Comparison of ENCODE assay signal across 8 cellular contexts in the genomic region with DNA sequence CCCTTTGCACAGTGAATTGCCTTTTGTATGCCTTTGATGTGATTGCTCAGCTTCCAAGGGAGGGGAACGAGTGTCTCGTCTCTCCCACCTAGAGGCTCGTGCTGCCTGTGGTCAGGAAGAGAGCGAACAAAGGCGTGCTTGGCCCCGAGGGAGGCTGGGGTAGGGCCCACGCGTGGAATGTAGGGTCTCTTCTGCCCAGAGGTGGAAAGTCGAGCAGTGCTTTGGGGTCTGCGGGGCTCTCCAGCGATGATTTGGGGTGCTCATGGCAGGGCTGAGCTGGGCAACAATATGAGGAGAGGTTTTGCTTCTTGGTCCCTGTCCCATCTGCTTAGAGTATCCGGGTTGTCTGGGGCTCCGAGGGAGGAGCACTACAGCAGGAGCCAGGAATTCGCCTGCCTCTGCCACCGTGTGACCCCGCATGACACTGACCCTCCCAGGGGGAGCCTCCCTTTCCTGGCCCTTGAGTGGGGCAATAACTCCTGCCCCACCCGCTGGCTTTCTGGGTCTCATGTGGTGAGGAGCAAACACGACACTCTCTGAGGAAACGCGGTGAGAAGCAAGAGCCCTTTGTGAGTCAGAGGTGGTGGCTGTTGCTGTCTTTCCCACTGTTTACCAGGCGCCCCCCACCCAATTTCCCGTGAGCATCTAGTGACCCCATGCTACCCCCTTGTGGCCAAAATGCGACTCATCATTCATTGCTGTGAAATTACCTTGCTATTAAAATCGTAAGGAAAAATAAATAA. TPM values are rescaled to one million over a fixed set of nuclear protein-coding genes. Genes with fewer than 3 reads are reported as not detected.
DNase-seq lines count a peak whose midpoint lies in the region; ATAC-seq and TF ChIP-seq lines count a peak whose summit lies in the region.

No MANE protein-coding gene starts in this region.

- H2AFZ ChIP-seq in OCI-LY1 (ENCODE audit: low read length) = peak overlapping the region; percentile 55
- H2AFZ ChIP-seq in neuronal stem cell (ENCODE audit: low read length) = peak overlapping the region; percentile 90

- H3K36me3 ChIP-seq in OCI-LY1 (ENCODE audit: insufficient read depth, low read length) (no peaks in the 10 kb centered on the region), neuronal stem cell (replicated peaks in 1 of 2; ENCODE audit: control insufficient read depth in 2 of 2, insufficient read depth in 2 of 2, low read length in 2 of 2) (no peaks in the 10 kb centered on the region)

- H2BK5ac ChIP-seq in neuronal stem cell (ENCODE audit: low read length) = peak overlapping the region; percentile 68

- no peaks in the 10 kb centered on the region for H3F3A ChIP-seq in OCI-LY1 (ENCODE audit: insufficient read depth, low read length)

- H2BK120ac ChIP-seq in neuronal stem cell (ENCODE audit: low read depth, low read length) = peak overlapping the region; percentile 84

- H3K18ac ChIP-seq in neuronal stem cell (ENCODE audit: low read length) = peak overlapping the region; percentile 95

- no peaks in the 10 kb centered on the region for H3K79me2 ChIP-seq in OCI-LY1 (ENCODE audit: insufficient read depth, low read length)

- no peak overlapping the region for H3K23ac ChIP-seq in neuronal stem cell (ENCODE audit: low read depth, low read length, poor library complexity)

- H3K4me3 ChIP-seq in OCI-LY1 (ENCODE audit: low read depth, low read length, poor library complexity, severe bottlenecking) (no peak overlapping the region), fibroblast of the aortic adventitia (ENCODE audit: low read depth, low read length) (no peak overlapping the region), neuronal stem cell (ENCODE audit: low read length in 2 of 2) (peak overlapping the region in 1 of 2 donors; percentile 17)

- peak overlapping the region; percentile 52 for H4K8ac ChIP-seq in neuronal stem cell (ENCODE audit: low read depth, low read length)

- peak overlapping the region; percentile 60 for H3K27ac ChIP-seq in OCI-LY1 (ENCODE audit: low read depth, low read length, poor library complexity, severe bottlenecking)
- no peak overlapping the region for H3K27ac ChIP-seq in neuronal stem cell (replicated peaks; ENCODE audit: low read length)
- peak overlapping the region; percentile 98 for H3K27ac ChIP-seq in temporal lobe (ENCODE audit: low read depth, low read length)

- H3K9me3 ChIP-seq in OCI-LY1 (ENCODE audit: low read length) (no peaks in the 10 kb centered on the region), neuronal stem cell (replicated peaks in 1 of 2; ENCODE audit: control insufficient read depth in 2 of 2, insufficient read depth in 1 of 2, low read depth in 1 of 2, low read length in 2 of 2) (no peaks in the 10 kb centered on the region)

- H2AK5ac ChIP-seq in neuronal stem cell (ENCODE audit: low read depth, low read length) = peak overlapping the region; percentile 90

- H3K4ac ChIP-seq in neuronal stem cell (ENCODE audit: low read length) = peak overlapping the region; percentile 8

- no peaks in the 10 kb centered on the region for H4K20me1 ChIP-seq in OCI-LY1 (ENCODE audit: insufficient read depth, low read length)

- H2BK12ac ChIP-seq in neuronal stem cell (ENCODE audit: low read length) = peak overlapping the region; percentile 86

- intact Hi-C loops in Right ventricle myocardium superior (cut with DNase I) = loop anchor here (10.0 kb wide), 1 partner anchor 296 kb away; no protein-coding TSS in a partner anchor
- intact Hi-C loops in cardiac septum (cut with DNase I) = loop anchor here (5.0 to 10.0 kb wide), 2 partner anchors 303 to 596 kb away; a partner anchor contains a TSS

- TF ChIP-seq CTCF in OCI-LY1 (IDR thresholded peaks at IDR 0.05; ENCODE audit: low read length) (peak; percentile 95), fibroblast of the aortic adventitia (IDR thresholded peaks at IDR 0.05; ENCODE audit: insufficient read depth, low read length) (peak; percentile 65)

- peak overlapping the region; percentile 25; the same call in 1 of the 2 replicates for H3K9ac ChIP-seq in OCI-LY1 (ENCODE audit: low read length)
- H3K9ac ChIP-seq in neuronal stem cell (ENCODE audit: low read depth, low read length, poor library complexity) = peak overlapping the region; percentile 74

- H3K27me3 ChIP-seq in OCI-LY1 (ENCODE audit: insufficient read depth, low read length) (no peaks in the 10 kb centered on the region), neuronal stem cell (ENCODE audit: control insufficient read depth in 3 of 3, insufficient read depth in 3 of 3, low read depth in 1 of 3, low read length in 3 of 3) (no peaks in the 10 kb centered on the region)

- ATAC-seq in Right ventricle myocardium superior (ENCODE audit: poor library complexity) = peak; percentile 7

- H3K79me1 ChIP-seq in neuronal stem cell (ENCODE audit: low read depth, low read length) = no peaks in the 10 kb centered on the region

- DNase-seq in Right ventricle myocardium superior (peak; percentile 56), cardiac septum (ENCODE audit: low spot score) (no peak), fibroblast of the aortic adventitia (ENCODE audit: low read depth) (peak; percentile 46), neuronal stem cell (ENCODE audit: low spot score) (peak; percentile 71), 8988T (no peak)
- DNase-seq in activated T-helper 1 cell treated with anti-CD3 and anti-CD28 coated beads, Interleukin-2, amount 50 U/mL, for 16 hours (ENCODE audit: low read depth in 1 of 2, low spot score in 1 of 2) = peak; percentile 61 to 65

- H3K4me1 ChIP-seq in OCI-LY1 (ENCODE audit: insufficient read depth, low read length, severe bottlenecking) (peaks cover 43% of the 10 kb centered on the region), neuronal stem cell (ENCODE audit: control insufficient read depth in 2 of 2, insufficient read depth in 1 of 2, low read depth in 1 of 2, low read length in 2 of 2) (peaks cover 13% of the 10 kb centered on the region in 2 donors)

- H3K9me2 ChIP-seq in OCI-LY1 (ENCODE audit: low read depth, low read length) = no peaks in the 10 kb centered on the region

- whole genome bisulfite sequencing in neuronal stem cell (ENCODE audit: extremely low coverage in 2 of 2, insufficient read length in 2 of 2, insufficient replicate concordance in 1 of 2), 2 donors = no CpG with 5 or more reads among the region's 24 CpGs

- peak overlapping the region; percentile 90 for H4K91ac ChIP-seq in neuronal stem cell (ENCODE audit: low read depth, low read length, poor library complexity)

- H3K4me2 ChIP-seq in OCI-LY1 (ENCODE audit: low read length) (peak overlapping the region; percentile 15; the same call in 1 of the 2 replicates), neuronal stem cell (ENCODE audit: insufficient read depth, low read length, poor library complexity, severe bottlenecking) (peak overlapping the region; percentile 54)

- peak overlapping the region; percentile 95 for H2BK15ac ChIP-seq in neuronal stem cell (ENCODE audit: low read length)

- H3K14ac ChIP-seq in neuronal stem cell (ENCODE audit: low read length) = no peak overlapping the region

RNA-seq across cellular contexts. Expression of a gene that starts 29.6 kb away (rescaled TPM):
- 20.2 TPM for total RNA-seq in Right ventricle myocardium superior
- total RNA-seq in cardiac septum = 41.7 TPM
- 86.7 and 138 TPM in 2 replicates for total RNA-seq in fibroblast of the aortic adventitia (ENCODE audit: low replicate concordance)
- polyA plus RNA-seq in neuronal stem cell (2013, experiment 1 of 2) = 75.0 TPM
- polyA plus RNA-seq in neuronal stem cell (2013, experiment 2 of 2) = 76.2 TPM
- total RNA-seq in temporal lobe = 68.1 TPM

Comparison
In these comparisons a context has a peak if more than half of its experiments do, and no peak if none do; other contexts are left out.
1. DNase-seq: peak in Right ventricle myocardium superior (single experiment), activated T-helper 1 cell treated with anti-CD3 and anti-CD28 coated beads, Interleukin-2, amount 50 U/mL, for 16 hours (2 of 2), fibroblast of the aortic adventitia (single experiment) and neuronal stem cell (single experiment); none in cardiac septum (single experiment) and 8988T (single experiment).